2 cellular contexts compared by ENCODE assay signal in the genomic region with DNA sequence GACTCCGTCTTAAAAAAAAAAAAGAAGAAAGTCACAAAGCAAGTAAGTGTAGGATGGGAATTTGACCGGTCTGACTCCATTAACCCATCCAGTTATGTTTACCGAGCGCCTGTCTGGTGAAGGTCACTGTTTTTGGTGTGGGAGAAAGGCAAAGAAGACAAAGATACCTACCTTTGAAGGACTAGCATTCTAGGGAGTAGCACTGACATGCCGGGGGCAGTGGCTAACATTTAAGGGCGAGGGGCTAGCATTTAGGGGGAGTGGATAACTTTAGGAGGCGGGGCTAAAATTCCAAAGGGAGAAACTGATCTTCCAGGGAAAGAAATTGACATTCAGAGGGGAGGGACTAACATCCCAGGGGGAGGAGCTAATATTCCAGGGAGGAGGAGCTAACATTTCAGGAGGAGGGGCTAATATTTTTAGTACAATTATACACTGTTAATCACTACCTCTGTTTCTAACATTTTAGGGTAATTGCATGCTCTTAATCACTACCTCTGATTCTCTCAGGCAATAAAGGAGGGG.
TF ChIP-seq lines count a peak whose summit lies in the region.

No MANE protein-coding gene starts in this region.

TF ChIP-seq in GM23338, 12 proteins besides CTCF, POLR2A, EP300 and RAD21:
- TF ChIP-seq ZNF114 (CRISPR knock-in tag; IDR thresholded peaks at IDR 0.05): no peak
- TF ChIP-seq EZH2phosphoT487 (IDR thresholded peaks at IDR 0.05; ENCODE audit: unreplicated experiment): no peak
- TF ChIP-seq NANOG (IDR thresholded peaks at IDR 0.05; ENCODE audit: borderline replicate concordance): no peak
- TF ChIP-seq CREB1 (CRISPR knock-in tag; IDR thresholded peaks at IDR 0.05; ENCODE audit: low read depth): no peak
- no peak for TF ChIP-seq JUNB (IDR thresholded peaks at IDR 0.05; ENCODE audit: unreplicated experiment)
- TF ChIP-seq STAT1 (IDR thresholded peaks at IDR 0.05; ENCODE audit: unreplicated experiment): no peak
- TF ChIP-seq, protein P1, sequence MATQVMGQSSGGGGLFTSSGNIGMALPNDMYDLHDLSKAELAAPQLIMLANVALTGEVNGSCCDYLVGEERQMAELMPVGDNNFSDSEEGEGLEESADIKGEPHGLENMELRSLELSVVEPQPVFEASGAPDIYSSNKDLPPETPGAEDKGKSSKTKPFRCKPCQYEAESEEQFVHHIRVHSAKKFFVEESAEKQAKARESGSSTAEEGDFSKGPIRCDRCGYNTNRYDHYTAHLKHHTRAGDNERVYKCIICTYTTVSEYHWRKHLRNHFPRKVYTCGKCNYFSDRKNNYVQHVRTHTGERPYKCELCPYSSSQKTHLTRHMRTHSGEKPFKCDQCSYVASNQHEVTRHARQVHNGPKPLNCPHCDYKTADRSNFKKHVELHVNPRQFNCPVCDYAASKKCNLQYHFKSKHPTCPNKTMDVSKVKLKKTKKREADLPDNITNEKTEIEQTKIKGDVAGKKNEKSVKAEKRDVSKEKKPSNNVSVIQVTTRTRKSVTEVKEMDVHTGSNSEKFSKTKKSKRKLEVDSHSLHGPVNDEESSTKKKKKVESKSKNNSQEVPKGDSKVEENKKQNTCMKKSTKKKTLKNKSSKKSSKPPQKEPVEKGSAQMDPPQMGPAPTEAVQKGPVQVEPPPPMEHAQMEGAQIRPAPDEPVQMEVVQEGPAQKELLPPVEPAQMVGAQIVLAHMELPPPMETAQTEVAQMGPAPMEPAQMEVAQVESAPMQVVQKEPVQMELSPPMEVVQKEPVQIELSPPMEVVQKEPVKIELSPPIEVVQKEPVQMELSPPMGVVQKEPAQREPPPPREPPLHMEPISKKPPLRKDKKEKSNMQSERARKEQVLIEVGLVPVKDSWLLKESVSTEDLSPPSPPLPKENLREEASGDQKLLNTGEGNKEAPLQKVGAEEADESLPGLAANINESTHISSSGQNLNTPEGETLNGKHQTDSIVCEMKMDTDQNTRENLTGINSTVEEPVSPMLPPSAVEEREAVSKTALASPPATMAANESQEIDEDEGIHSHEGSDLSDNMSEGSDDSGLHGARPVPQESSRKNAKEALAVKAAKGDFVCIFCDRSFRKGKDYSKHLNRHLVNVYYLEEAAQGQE (IDR thresholded peaks at IDR 0.05; ENCODE audit: unreplicated experiment): no peak

TF ChIP-seq in neural cell, 6 proteins besides CTCF, POLR2A, EP300 and RAD21:
- TF ChIP-seq TAF1 (IDR thresholded peaks at IDR 0.05; ENCODE audit: low read depth): no peak
- TF ChIP-seq SMC3 (conservative IDR thresholded peaks at IDR 0.05; ENCODE audit: poor library complexity): no peak
- no peak for TF ChIP-seq MXI1 (conservative IDR thresholded peaks at IDR 0.05; ENCODE audit: poor library complexity, severe bottlenecking)
- TF ChIP-seq, protein P1 (IDR thresholded peaks at IDR 0.05; ENCODE audit: borderline replicate concordance): no peak
- TF ChIP-seq EZH2 (IDR thresholded peaks at IDR 0.05; ENCODE audit: borderline replicate concordance, insufficient read depth, low read length, poor library complexity, severe bottlenecking): no peak
- no peak for TF ChIP-seq POLR2AphosphoS5 (IDR thresholded peaks at IDR 0.05)
